11 cellular contexts compared by ENCODE assay signal in the genomic region with DNA sequence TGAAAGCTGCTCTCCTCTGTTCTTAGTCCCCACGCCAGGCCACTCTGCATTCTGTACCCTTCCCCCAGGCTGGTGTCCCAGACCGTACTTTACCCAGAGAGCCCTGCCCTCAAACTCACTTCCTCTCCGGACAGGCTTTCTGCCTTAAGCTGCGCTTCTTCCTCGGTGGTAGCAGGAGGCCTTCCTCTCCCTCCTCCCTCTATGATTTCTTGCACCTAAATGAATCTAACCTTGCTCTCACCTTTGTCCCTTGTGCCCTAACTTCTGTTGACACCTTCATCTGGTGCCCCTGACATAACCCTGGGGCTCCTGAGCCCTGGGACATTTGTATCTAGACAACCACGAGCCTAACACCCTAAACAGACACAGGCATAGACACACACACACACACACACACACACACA. TPM values are rescaled to one million over a fixed set of nuclear protein-coding genes. Genes with fewer than 3 reads are reported as not detected.
DNase-seq lines count a peak whose midpoint lies in the region; ATAC-seq and TF ChIP-seq lines count a peak whose summit lies in the region.
"Had no signal": no experiment of that assay in that cellular context is flagged by ENCODE, and none has a peak within 500 bp of the region (broad histone marks: within the 10 kb centered on the region; RNA-seq: fewer than 3 reads in every experiment).

No MANE protein-coding gene starts in this region.

- TF ChIP-seq POLR2A in Peyer's patch (IDR thresholded peaks at IDR 0.05) = peak in 1 of 2 donors; percentile 28
- TF ChIP-seq POLR2A in esophagus squamous epithelium (IDR thresholded peaks at IDR 0.05) = peak in 1 of 4 donors; percentile 44

- ATAC-seq in GM18873 (IDR thresholded peaks at IDR 0.05; ENCODE audit: low FRiP score, unreplicated experiment) (no peak), HG03565 (IDR thresholded peaks at IDR 0.05; ENCODE audit: unreplicated experiment) (no peak)

- H3K9me3 Mint-ChIP-seq in activated naive CD4-positive, alpha-beta T cell treated with anti-CD3 and anti-CD28 coated beads, Interleukin-2, amount 10 ng/mL, durations not matched to agents 7 days and 5 days = no peaks in the 10 kb centered on the region

- H3K36me3 Mint-ChIP-seq in activated naive CD4-positive, alpha-beta T cell treated with anti-CD3 and anti-CD28 coated beads, Interleukin-2, amount 10 ng/mL, durations not matched to agents 7 days and 5 days = peaks cover 18% of the 10 kb centered on the region

- TF ChIP-seq CTCF in Peyer's patch (IDR thresholded peaks at IDR 0.05) (no peak), esophagus squamous epithelium (IDR thresholded peaks at IDR 0.05) (no peak)

- peak; percentile 64 for DNase-seq in activated naive CD4-positive, alpha-beta T cell treated with anti-CD3 and anti-CD28 coated beads, Interleukin-2, amount 10 ng/mL, durations not matched to agents 7 days and 5 days
- DNase-seq in activated naive CD4-positive, alpha-beta T cell treated with anti-CD3 and anti-CD28 coated beads, Interleukin-2, amount 50 U/mL, for 16 hours = no peak
- peak in 2 of 3 donors; percentile 72 to 84 for DNase-seq in Peyer's patch
- DNase-seq in esophagus squamous epithelium (lab: John Stamatoyannopoulos, UW) = no peak
- no peak for DNase-seq in 8988T
- DNase-seq: BE2C; NCI-H1417; stimulated activated CD4-positive, alpha-beta T cell treated with anti-CD3 and anti-CD28 coated beads, Interleukin-4, amount 100 ng/mL, for 1 hour had no signal

- H3K27me3 ChIP-seq in Peyer's patch (no peaks in the 10 kb centered on the region), esophagus squamous epithelium (peaks cover 0 to 51% (median 0%) of the 10 kb centered on the region in 4 donors)

- H3K4me3 Mint-ChIP-seq in activated naive CD4-positive, alpha-beta T cell treated with anti-CD3 and anti-CD28 coated beads, Interleukin-2, amount 10 ng/mL, durations not matched to agents 7 days and 5 days = peak overlapping the region; percentile 82

- H3K27ac ChIP-seq in Peyer's patch (peak overlapping the region; percentile 49 to 84 (median 77)), esophagus squamous epithelium (peak overlapping the region; percentile 18 to 83 (median 44)), temporal lobe (ENCODE audit: low read depth, low read length) (peak overlapping the region; percentile 25)

- peak overlapping the region in 3 of 4 donors; percentile 5 to 38 (median 30) for H3K4me3 ChIP-seq in Peyer's patch
- H3K4me3 ChIP-seq in esophagus squamous epithelium = peak overlapping the region in 2 of 4 donors; percentile 8 to 44

- CTCF ChIA-PET in activated naive CD4-positive, alpha-beta T cell treated with anti-CD3 and anti-CD28 coated beads, Interleukin-2, amount 10 ng/mL, durations not matched to agents 7 days and 5 days (lab: Charles Lee) = interaction anchor here (1.4 to 15.3 kb wide), 3 partner anchors 17 to 182 kb away, joined by 3 to 376 read pairs (median 5); a partner anchor contains a TSS

- 17 to 31% methylated on average over 5 to 6 of the region's 6 CpGs for WGBS in esophagus squamous epithelium, 2 donors

- no peaks in the 10 kb centered on the region for H3K27me3 Mint-ChIP-seq in activated naive CD4-positive, alpha-beta T cell treated with anti-CD3 and anti-CD28 coated beads, Interleukin-2, amount 10 ng/mL, durations not matched to agents 7 days and 5 days

- H3K36me3 ChIP-seq in Peyer's patch = no peaks in the 10 kb centered on the region
- H3K36me3 ChIP-seq in esophagus squamous epithelium = no peaks in the 10 kb centered on the region
- H3K36me3 ChIP-seq: BE2C had no signal

- intact Hi-C loops in esophagus squamous epithelium (cut with DNase I) = no loop called here

- peak overlapping the region; percentile 94 for H3K27ac Mint-ChIP-seq in activated naive CD4-positive, alpha-beta T cell treated with anti-CD3 and anti-CD28 coated beads, Interleukin-2, amount 10 ng/mL, durations not matched to agents 7 days and 5 days

- H3K4me1 ChIP-seq in Peyer's patch = peaks cover 0 to 7% (median 0%) of the 10 kb centered on the region in 4 donors
- H3K4me1 ChIP-seq in esophagus squamous epithelium = peaks cover 0 to 26% (median 0%) of the 10 kb centered on the region in 3 donors
- H3K4me1 ChIP-seq: BE2C had no signal

- peaks cover 68% of the 10 kb centered on the region for H3K4me1 Mint-ChIP-seq in activated naive CD4-positive, alpha-beta T cell treated with anti-CD3 and anti-CD28 coated beads, Interleukin-2, amount 10 ng/mL, durations not matched to agents 7 days and 5 days

- no peaks in the 10 kb centered on the region for H3K9me3 ChIP-seq in Peyer's patch
- no peaks in the 10 kb centered on the region for H3K9me3 ChIP-seq in esophagus squamous epithelium
- H3K9me3 ChIP-seq: BE2C had no signal

RNA-seq across cellular contexts. Expression of a gene that starts 29.6 kb away (rescaled TPM):
- total RNA-seq in Peyer's patch (1 to 10 TPM in 3 of 4 donors, not detected in 1; 1.7 to 9.9 (median 2.5) TPM), esophagus squamous epithelium (1 to 10 TPM in 1 of 4 donors, under 1 TPM in 1, not detected in 2; 0.57 to 3.7 TPM), temporal lobe (0.74 TPM)

Comparison
In these comparisons a context has a peak if more than half of its experiments do, and no peak if none do; other contexts are left out.
1. DNase-seq: peak in activated naive CD4-positive, alpha-beta T cell treated with anti-CD3 and anti-CD28 coated beads, Interleukin-2, amount 10 ng/mL, durations not matched to agents 7 days and 5 days (single experiment) and Peyer's patch (2 of 3); none in activated naive CD4-positive, alpha-beta T cell treated with anti-CD3 and anti-CD28 coated beads, Interleukin-2, amount 50 U/mL, for 16 hours (single experiment), esophagus squamous epithelium (single experiment) and 8988T (single experiment).
2. H3K27ac ChIP-seq: peak in every context shown above with its lines; median percentile 77 in Peyer's patch; 44 in esophagus squamous epithelium; 25 in temporal lobe.